12 cellular contexts compared by ENCODE assay signal in the genomic region with DNA sequence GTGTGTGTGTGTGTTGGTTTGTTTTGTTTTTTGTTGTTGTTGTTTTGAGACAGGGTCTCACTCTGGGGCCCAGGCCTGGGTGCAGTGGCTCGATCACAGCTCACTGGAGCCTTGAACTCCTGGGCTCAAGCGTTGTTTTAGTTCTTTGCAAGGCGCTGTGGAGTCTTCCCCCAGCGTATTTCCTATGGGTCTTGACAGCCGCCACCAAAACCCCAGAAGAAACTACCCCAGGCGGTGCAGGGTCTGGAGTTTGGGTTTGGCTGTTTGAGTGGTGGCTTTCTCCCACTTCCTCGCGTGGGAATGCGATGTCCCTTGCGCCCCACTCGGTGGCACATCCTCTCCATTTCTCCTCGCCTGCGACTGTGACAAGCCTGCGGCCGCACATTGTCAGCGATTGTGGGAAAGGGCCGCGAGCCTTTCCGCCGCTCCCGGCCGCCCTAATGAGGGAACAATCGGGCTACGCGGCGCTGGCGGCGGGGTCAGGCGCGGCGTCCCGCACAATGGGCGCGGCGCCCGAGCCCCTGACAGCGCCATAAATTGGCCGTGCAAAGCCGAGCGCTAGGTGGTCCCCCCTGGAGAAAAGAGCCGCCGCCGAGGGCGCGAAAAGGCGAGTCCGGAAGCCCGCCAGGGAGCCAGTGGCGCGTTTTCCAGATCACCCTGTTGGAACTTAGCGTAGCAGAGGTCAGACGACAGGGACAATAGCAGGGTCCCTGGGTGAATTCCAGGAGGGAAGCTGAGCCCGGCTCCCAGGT.
DNase-seq lines count a peak whose midpoint lies in the region; ATAC-seq and TF ChIP-seq lines count a peak whose summit lies in the region.
"Had no signal": no experiment of that assay in that cellular context is flagged by ENCODE, and none has a peak within 500 bp of the region (broad histone marks: within the 10 kb centered on the region; RNA-seq: fewer than 3 reads in every experiment).

No MANE protein-coding gene starts in this region.

- 51% methylated on average over 38 of the region's 53 CpGs for WGBS in mammary epithelial cell (ENCODE audit: low coverage, missing lambda C conversion rate)
- WGBS in neuronal stem cell (ENCODE audit: extremely low coverage in 2 of 2, insufficient read length in 2 of 2, insufficient replicate concordance in 1 of 2), 2 donors = no CpG with 5 or more reads among the region's 53 CpGs
- WGBS in ovary, 3 donors = 7 to 24% (median 13%) methylated on average over 53 of the region's 53 CpGs

- H3K9me3 ChIP-seq in ES-I3 (ENCODE audit: control insufficient read depth, insufficient read depth, low read length) = no peaks in the 10 kb centered on the region
- H3K9me3 ChIP-seq in mammary epithelial cell (replicated peaks; ENCODE audit: insufficient read depth, low read length) = no peaks in the 10 kb centered on the region
- H3K9me3 ChIP-seq in iPS-15b (ENCODE audit: control insufficient read depth, insufficient read depth, low read length) = no peaks in the 10 kb centered on the region
- H3K9me3 ChIP-seq in neuronal stem cell (replicated peaks in 1 of 2; ENCODE audit: control insufficient read depth in 2 of 2, insufficient read depth in 1 of 2, low read depth in 1 of 2, low read length in 2 of 2) = no peaks in the 10 kb centered on the region
- H3K9me3 ChIP-seq in ovary = no peaks in the 10 kb centered on the region
- H3K9me3 ChIP-seq: colonic mucosa, pancreas had no signal

- H3K4me3 ChIP-seq in mammary epithelial cell (replicated peaks in 1 of 3; ENCODE audit: insufficient read depth in 1 of 3, low read depth in 2 of 3, low read length in 3 of 3) = no peak overlapping the region
- peak overlapping the region; percentile 47 for H3K4me3 ChIP-seq in iPS-15b (ENCODE audit: low read depth, low read length)
- H3K4me3 ChIP-seq in neuronal stem cell (ENCODE audit: low read length in 2 of 2) = no peak overlapping the region
- no peak overlapping the region for H3K4me3 ChIP-seq in ovary
- H3K4me3 ChIP-seq: colonic mucosa had no signal

- TF ChIP-seq POLR2A in ovary (IDR thresholded peaks at IDR 0.05) = no peak

- H3K4me1 ChIP-seq in ES-I3 (ENCODE audit: insufficient read depth, low read length) = peaks cover 25% of the 10 kb centered on the region
- H3K4me1 ChIP-seq in mammary epithelial cell (ENCODE audit: insufficient read depth, low read length) = peaks cover 4% of the 10 kb centered on the region
- peaks cover 20% of the 10 kb centered on the region for H3K4me1 ChIP-seq in iPS-15b (ENCODE audit: control insufficient read depth, insufficient read depth, low read length)
- peaks cover 14 to 20% of the 10 kb centered on the region in 2 donors for H3K4me1 ChIP-seq in neuronal stem cell (ENCODE audit: control insufficient read depth in 2 of 2, insufficient read depth in 1 of 2, low read depth in 1 of 2, low read length in 2 of 2)
- H3K4me1 ChIP-seq in ovary (ENCODE audit: insufficient read depth) = no peaks in the 10 kb centered on the region
- H3K4me1 ChIP-seq: colonic mucosa, pancreas had no signal

- no peak overlapping the region for H4K8ac ChIP-seq in neuronal stem cell (ENCODE audit: low read depth, low read length)

- H2AFZ ChIP-seq in mammary epithelial cell (ENCODE audit: low read depth, low read length) = peak overlapping the region; percentile 74
- H2AFZ ChIP-seq in neuronal stem cell (ENCODE audit: low read length) = peak overlapping the region; percentile 81

- H3K14ac ChIP-seq in neuronal stem cell (ENCODE audit: low read length) = no peak overlapping the region

- TF ChIP-seq CTCF in mammary epithelial cell (conservative IDR thresholded peaks at IDR 0.05 in 1 of 2, IDR thresholded peaks at IDR 0.05 in 1 of 2; ENCODE audit: extremely low read depth in 1 of 2, insufficient read depth in 1 of 2, low read depth in 1 of 2, low read length in 2 of 2) (no peak), ovary (IDR thresholded peaks at IDR 0.05) (no peak)

- H2BK12ac ChIP-seq in neuronal stem cell (ENCODE audit: low read length) = peak overlapping the region; percentile 46

- H2AK5ac ChIP-seq in neuronal stem cell (ENCODE audit: low read depth, low read length) = peak overlapping the region; percentile 50

- H3K27me3 ChIP-seq in mammary epithelial cell (ENCODE audit: insufficient read depth, low read length) (no peaks in the 10 kb centered on the region), iPS-15b (ENCODE audit: control insufficient read depth, insufficient read depth, low read length) (peaks cover 13% of the 10 kb centered on the region), neuronal stem cell (ENCODE audit: control insufficient read depth in 3 of 3, insufficient read depth in 3 of 3, low read depth in 1 of 3, low read length in 3 of 3) (no peaks in the 10 kb centered on the region), ovary (no peaks in the 10 kb centered on the region)
- H3K27me3 ChIP-seq: colonic mucosa had no signal

- peak overlapping the region; percentile 97 for H3K18ac ChIP-seq in neuronal stem cell (ENCODE audit: low read length)

- intact Hi-C loops in mammary epithelial cell (cut with micrococcal nuclease) = no loop called here
- intact Hi-C loops in ovary (cut with DNase I) = no loop called here

- no TSS peak for BruUV-seq in mammary epithelial cell (replicated peaks; lab: Mats Ljungman, UMichigan)

- no peaks in the 10 kb centered on the region for H3K79me2 ChIP-seq in mammary epithelial cell (ENCODE audit: insufficient read depth, low read length)

- no peaks in the 10 kb centered on the region for H3K79me1 ChIP-seq in neuronal stem cell (ENCODE audit: low read depth, low read length)

- peak overlapping the region; percentile 87 for H2BK5ac ChIP-seq in neuronal stem cell (ENCODE audit: low read length)

- no peak overlapping the region for H3K27ac ChIP-seq in mammary epithelial cell (ENCODE audit: insufficient read depth, low read depth, low read length)
- H3K27ac ChIP-seq in neuronal stem cell (replicated peaks; ENCODE audit: low read length) = peak overlapping the region; percentile 38
- H3K27ac ChIP-seq in ovary = no peak overlapping the region
- H3K27ac ChIP-seq: colonic mucosa, pancreas had no signal

- DNase-seq in mammary epithelial cell = no peak
- peak; percentile 57 for DNase-seq in neuronal stem cell (ENCODE audit: low spot score)
- no peak for DNase-seq in ovary
- DNase-seq in NCI-H2171 treated with DMSO at 0.1 percent for 48 hours (lab: John Stamatoyannopoulos, UW) = no peak
- DNase-seq in RKO (ENCODE audit: low spot score) = no peak
- DNase-seq: colonic mucosa, HCEC 1CT, NCI-H1436 treated with DMSO at 0.1 percent for 48 hours had no signal

- H3K4me2 ChIP-seq in mammary epithelial cell (ENCODE audit: insufficient read depth, low read depth, low read length) (no peak overlapping the region), neuronal stem cell (ENCODE audit: insufficient read depth, low read length, poor library complexity, severe bottlenecking) (peak overlapping the region; percentile 59)

- H2BK15ac ChIP-seq in neuronal stem cell (ENCODE audit: low read length) = peak overlapping the region; percentile 22

- H3K9ac ChIP-seq in ES-I3 (ENCODE audit: low read depth, low read length) (peak overlapping the region; percentile 50; the same call in 1 of the 2 replicates), mammary epithelial cell (ENCODE audit: insufficient read depth, low read length) (no peak overlapping the region), iPS-15b (ENCODE audit: low read depth, low read length) (peak overlapping the region; percentile 57), neuronal stem cell (ENCODE audit: low read depth, low read length, poor library complexity) (no peak overlapping the region)

- no peak for ATAC-seq in HG03565 (IDR thresholded peaks at IDR 0.05; ENCODE audit: unreplicated experiment)

- in situ Hi-C loops in mammary epithelial cell (cut with MboI; ENCODE audit: low sequenced_read_pairs in 2 of 2) = no loop called here

- H2BK120ac ChIP-seq in neuronal stem cell (ENCODE audit: low read depth, low read length) = peak overlapping the region; percentile 85

- dilution Hi-C loops in mammary epithelial cell (cut with HindIII; ENCODE audit: low sequenced_read_pairs) = no loop called here

- no peak overlapping the region for H3K23ac ChIP-seq in neuronal stem cell (ENCODE audit: low read depth, low read length, poor library complexity)

- CTCF ChIA-PET in mammary epithelial cell (lab: Charles Lee; ENCODE audit: low non-redundant PET) = no interaction called here

- H3K36me3 ChIP-seq in ES-I3 (ENCODE audit: insufficient read depth, low read length) = no peaks in the 10 kb centered on the region
- no peaks in the 10 kb centered on the region for H3K36me3 ChIP-seq in mammary epithelial cell (ENCODE audit: insufficient read depth, low read length)
- no peaks in the 10 kb centered on the region for H3K36me3 ChIP-seq in iPS-15b (ENCODE audit: control insufficient read depth, insufficient read depth, low read length)
- H3K36me3 ChIP-seq in neuronal stem cell (replicated peaks in 1 of 2; ENCODE audit: control insufficient read depth in 2 of 2, insufficient read depth in 2 of 2, low read length in 2 of 2) = no peaks in the 10 kb centered on the region
- no peaks in the 10 kb centered on the region for H3K36me3 ChIP-seq in ovary
- H3K36me3 ChIP-seq: colonic mucosa, pancreas had no signal

- H3K4ac ChIP-seq in neuronal stem cell (ENCODE audit: low read length) = no peak overlapping the region

- H4K91ac ChIP-seq in neuronal stem cell (ENCODE audit: low read depth, low read length, poor library complexity) = no peak overlapping the region

- TF ChIP-seq EP300 in ovary (IDR thresholded peaks at IDR 0.05) = no peak

- no peaks in the 10 kb centered on the region for H4K20me1 ChIP-seq in mammary epithelial cell (ENCODE audit: insufficient read depth, low read length)

Comparison
In these comparisons a context has a peak if more than half of its experiments do, and no peak if none do; other contexts are left out.
1. H3K9ac ChIP-seq: peak in ES-I3 (single experiment) and iPS-15b (single experiment); none in mammary epithelial cell (single experiment) and neuronal stem cell (single experiment).